ENCODE assay signal across 8 cellular contexts in the genomic region with DNA sequence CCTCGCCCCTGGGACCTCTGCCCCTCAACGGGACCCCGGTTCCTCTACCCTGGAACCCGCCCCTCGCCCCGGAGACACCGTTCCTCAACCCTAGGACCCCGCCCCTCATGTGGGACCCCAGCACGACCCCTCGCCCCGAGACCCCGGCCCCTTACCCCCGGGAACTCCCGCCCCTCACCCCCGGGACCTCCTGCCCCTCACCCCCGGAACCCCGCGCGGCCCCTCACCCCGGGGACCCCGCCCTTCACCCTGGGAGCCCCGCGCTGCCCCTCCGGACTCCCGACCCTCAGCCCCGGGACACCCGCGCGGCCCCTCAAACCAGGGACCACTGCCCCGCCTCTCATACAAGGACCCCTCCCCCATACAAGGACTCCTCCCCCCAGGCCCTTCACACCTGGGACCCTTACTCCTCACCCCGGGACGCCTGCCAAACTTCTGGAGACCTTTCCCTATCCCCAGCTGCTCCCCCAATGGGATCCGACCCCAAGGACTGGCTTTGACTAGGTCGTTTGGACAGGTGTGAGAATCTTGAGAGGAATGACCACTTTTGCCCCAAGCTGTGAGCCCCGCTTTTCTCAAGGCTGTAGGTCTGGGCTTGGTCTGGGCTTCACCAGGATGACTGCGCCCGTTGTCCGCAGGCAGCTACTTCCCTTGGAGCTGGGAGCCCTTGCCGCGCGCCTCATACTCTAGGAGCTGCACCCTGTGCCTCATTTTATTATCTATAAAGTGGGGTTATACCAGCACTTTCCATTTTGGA. TPM values are rescaled to one million over a fixed set of nuclear protein-coding genes. Genes with fewer than 3 reads are reported as not detected.
DNase-seq lines count a peak whose midpoint lies in the region; ATAC-seq and TF ChIP-seq lines count a peak whose summit lies in the region.

No MANE protein-coding gene starts in this region.

- no peaks in the 10 kb centered on the region for H3K27me3 ChIP-seq in lower lobe of right lung (ENCODE audit: low read depth)
- H3K27me3 ChIP-seq in stomach smooth muscle (ENCODE audit: control insufficient read depth in 1 of 2, insufficient read depth in 2 of 2, low read length in 2 of 2), result no peaks in the 10 kb centered on the region

- peaks cover 43% of the 10 kb centered on the region for H3K4me1 ChIP-seq in lower lobe of right lung
- H3K4me1 ChIP-seq in stomach smooth muscle (ENCODE audit: control insufficient read depth, insufficient read depth, low read length), result peaks cover 44% of the 10 kb centered on the region

- ATAC-seq in lower lobe of right lung (peak in 1 of 2 donors; percentile 28), HG03039 (IDR thresholded peaks at IDR 0.05; ENCODE audit: unreplicated experiment) (no peak)

- DNase-seq in NCI-H82 (lab: John Stamatoyannopoulos, UW), result peak; percentile 59
- no peak for DNase-seq in NCI-H82 treated with DMSO at 0.1 percent for 48 hours (lab: John Stamatoyannopoulos, UW; ENCODE audit: unreplicated experiment)
- peak; percentile 4 for DNase-seq in T follicular helper cell (ENCODE audit: low read depth)
- DNase-seq in dedifferentiated amniotic fluid mesenchymal stem cell (ENCODE audit: extremely low spot score), result peak; percentile 26
- peak; percentile 71 for DNase-seq in lower lobe of right lung
- no peak for DNase-seq in NCI-H345 treated with DMSO at 0.1 percent for 48 hours (lab: John Stamatoyannopoulos, UW; ENCODE audit: unreplicated experiment)

- H3K9me3 ChIP-seq in lower lobe of right lung, result no peaks in the 10 kb centered on the region
- no peaks in the 10 kb centered on the region for H3K9me3 ChIP-seq in stomach smooth muscle (ENCODE audit: control insufficient read depth in 2 of 2, low read length in 2 of 2)

- H3K36me3 ChIP-seq in lower lobe of right lung, result peaks cover 11% of the 10 kb centered on the region
- H3K36me3 ChIP-seq in stomach smooth muscle (ENCODE audit: control insufficient read depth in 2 of 2, insufficient read depth in 2 of 2, low read length in 2 of 2), result peaks cover 0 to 3% of the 10 kb centered on the region in 2 donors

- H3K9ac ChIP-seq in stomach smooth muscle (ENCODE audit: low read length in 2 of 2), result peak overlapping the region; percentile 65 to 66

- H3K27ac ChIP-seq in lower lobe of right lung, result peak overlapping the region; percentile 94
- peak overlapping the region; percentile 46 for H3K27ac ChIP-seq in stomach smooth muscle (ENCODE audit: low read length)

- intact Hi-C loops in lower lobe of right lung (cut with DNase I), result no loop called here

- H3K4me3 ChIP-seq in lower lobe of right lung, result peak overlapping the region; percentile 95
- H3K4me3 ChIP-seq in stomach smooth muscle (ENCODE audit: low read length in 2 of 2), result peak overlapping the region; percentile 79 to 88

- no peak for TF ChIP-seq CTCF in lower lobe of right lung (IDR thresholded peaks at IDR 0.05)

RNA-seq across cellular contexts. Expression of gene DIP2A, which starts 0.8 kb away (rescaled TPM):
- 41.0 TPM for total RNA-seq in lower lobe of right lung

Comparison
In these comparisons a context has a peak if more than half of its experiments do, and no peak if none do; other contexts are left out.
1. DNase-seq: peak in NCI-H82 (single experiment), T follicular helper cell (single experiment), dedifferentiated amniotic fluid mesenchymal stem cell (single experiment) and lower lobe of right lung (single experiment); none in NCI-H82 treated with DMSO at 0.1 percent for 48 hours (single experiment) and NCI-H345 treated with DMSO at 0.1 percent for 48 hours (single experiment).